Comparison of ENCODE assay signal across 8 cellular contexts in genomic region chr3:72629191-72629611, GRCh38.
DNase-seq lines count a peak whose midpoint lies in the region; ATAC-seq and TF ChIP-seq lines count a peak whose summit lies in the region.

No MANE protein-coding gene starts in this region.

- H3K27ac ChIP-seq in lung (ENCODE audit: low read depth in 1 of 2, low read length in 1 of 2) = no peak overlapping the region

- H3K4me1 ChIP-seq in lung (ENCODE audit: control insufficient read depth in 2 of 2, insufficient read depth in 2 of 2, low read length in 2 of 2) = peaks cover 3% of the 10 kb centered on the region in 2 donors

- no peak overlapping the region for H3K4me3 ChIP-seq in lung

- 60 to 78% methylated on average over 3 of the region's 3 CpGs for WGBS in lung, 2 donors

- H3K27me3 ChIP-seq in lung (ENCODE audit: control insufficient read depth, insufficient read depth) = no peaks in the 10 kb centered on the region

- no peak for TF ChIP-seq POLR2A in GM18505 (IDR thresholded peaks at IDR 0.05; ENCODE audit: borderline replicate concordance, extremely low read depth, insufficient read depth, insufficient read length)

- H3K36me3 ChIP-seq in lung (ENCODE audit: control insufficient read depth in 2 of 2, insufficient read depth in 2 of 2, low read length in 2 of 2) = no peaks in the 10 kb centered on the region

- no peak for TF ChIP-seq CTCF in lung (IDR thresholded peaks at IDR 0.05; ENCODE audit: control extremely low read depth, extremely low read depth)

- peak; percentile 77 for ATAC-seq in GM18505 (IDR thresholded peaks at IDR 0.05; ENCODE audit: unreplicated experiment)
- peak; percentile 46 for ATAC-seq in HG02798 (IDR thresholded peaks at IDR 0.05; ENCODE audit: poor library complexity, unreplicated experiment)
- ATAC-seq in lung (ENCODE audit: insufficient read depth, low FRiP score) = peak; percentile 46
- no peak for ATAC-seq in Right ventricle myocardium superior (ENCODE audit: poor library complexity)

- peak; percentile 32 for DNase-seq in RPMI7951 (ENCODE audit: low read depth)
- no peak for DNase-seq in lung (ENCODE audit: low spot score)
- no peak for DNase-seq in NCI-H1417 treated with DMSO at 0.1 percent for 48 hours (lab: John Stamatoyannopoulos, UW)
- DNase-seq in Right ventricle myocardium superior = no peak
- no peak for DNase-seq in NCI-H1092 (lab: John Stamatoyannopoulos, UW)
- DNase-seq in cerebellum (ENCODE audit: low spot score) = no peak

- intact Hi-C loops in Right ventricle myocardium superior (cut with DNase I) = no loop called here

- no peaks in the 10 kb centered on the region for H3K9me3 ChIP-seq in lung (ENCODE audit: control insufficient read depth in 2 of 2, insufficient read depth in 1 of 2, low read length in 1 of 2)
